9 cellular contexts compared by ENCODE assay signal in genomic region chr3:48468329-48468731, GRCh38. TPM values are rescaled to one million over a fixed set of nuclear protein-coding genes. Genes with fewer than 3 reads are reported as not detected.
DNase-seq lines count a peak whose midpoint lies in the region; ATAC-seq, FAIRE-seq and TF ChIP-seq lines count a peak whose summit lies in the region.
"Had no signal": no experiment of that assay in that cellular context is flagged by ENCODE, and none has a peak within 500 bp of the region (broad histone marks: within the 10 kb centered on the region; RNA-seq: fewer than 3 reads in every experiment).

No MANE protein-coding gene starts in this region.

- H3K9me3 ChIP-seq in colonic mucosa (no peaks in the 10 kb centered on the region), pancreas (no peaks in the 10 kb centered on the region), SJCRH30 (replicated peaks) (no peaks in the 10 kb centered on the region)

- peak overlapping the region; percentile 100 for H3K27ac Mint-ChIP-seq in HFFc6

- FAIRE-seq in pancreas (lab: Jason Lieb, UNC) (no peak), GM19239 (lab: Jason Lieb, UNC) (no peak)

- peaks cover 41% of the 10 kb centered on the region for H3K4me1 ChIP-seq in colonic mucosa
- H3K4me1 ChIP-seq in pancreas = peaks cover 25 to 51% (median 35%) of the 10 kb centered on the region in 3 donors
- peaks cover 20% of the 10 kb centered on the region for H3K4me1 ChIP-seq in SJCRH30

- H3K4me3 Mint-ChIP-seq in HFFc6 = no peak overlapping the region

- H3K36me3 Mint-ChIP-seq in HFFc6 (ENCODE audit: low read depth) = peaks cover 24% of the 10 kb centered on the region

- H3K36me3 ChIP-seq in colonic mucosa (no peaks in the 10 kb centered on the region), pancreas (no peaks in the 10 kb centered on the region), SJCRH30 (no peaks in the 10 kb centered on the region)

- H3K27ac ChIP-seq in C4-2B = peak overlapping the region; percentile 99
- no peak overlapping the region for H3K27ac ChIP-seq in colonic mucosa
- H3K27ac ChIP-seq in pancreas = peak overlapping the region; percentile 18 to 100 (median 74)
- H3K27ac ChIP-seq in SJCRH30 = no peak overlapping the region

- peak overlapping the region in 1 of 2 donors; percentile 88 for H3K9ac ChIP-seq in colonic mucosa (ENCODE audit: low read depth in 2 of 2, low read length in 2 of 2)

- peaks cover 5% of the 10 kb centered on the region for H3K27me3 Mint-ChIP-seq in HFFc6 (ENCODE audit: insufficient read depth)

- H3K9me3 Mint-ChIP-seq in HFFc6 = no peaks in the 10 kb centered on the region

- H3K27me3 ChIP-seq in colonic mucosa (no peaks in the 10 kb centered on the region), pancreas (no peaks in the 10 kb centered on the region), SJCRH30 (no peaks in the 10 kb centered on the region)

- H3K4me3 ChIP-seq in colonic mucosa = no peak overlapping the region
- no peak overlapping the region for H3K4me3 ChIP-seq in pancreas
- no peak overlapping the region for H3K4me3 ChIP-seq in SJCRH30

- no peak for DNase-seq in HFFc6
- peak; percentile 76 for DNase-seq in colonic mucosa
- DNase-seq in pancreas = peak in 4 of 6 donors; percentile 57 to 73 (median 64)
- DNase-seq in SJCRH30 = no peak
- DNase-seq in DMS 273 (lab: John Stamatoyannopoulos, UW; ENCODE audit: unreplicated experiment) = no peak
- no peak for DNase-seq in GM19239 (ENCODE audit: insufficient read length, low spot score)
- DNase-seq: GDM1 had no signal

- no peak for TF ChIP-seq CTCF in C4-2B (conservative IDR thresholded peaks at IDR 0.05)
- TF ChIP-seq CTCF in HFFc6 (IDR thresholded peaks at IDR 0.05) = no peak
- TF ChIP-seq CTCF in colonic mucosa (IDR thresholded peaks at IDR 0.05) = no peak
- TF ChIP-seq CTCF in pancreas (IDR thresholded peaks at IDR 0.05) = no peak

- peaks cover 58% of the 10 kb centered on the region for H3K4me1 Mint-ChIP-seq in HFFc6 (ENCODE audit: low read depth)

- WGBS in pancreas, 2 donors = 31 to 32% methylated on average over 8 of the region's 8 CpGs

- no peak for ATAC-seq in pancreas
- ATAC-seq in GM18873 (IDR thresholded peaks at IDR 0.05; ENCODE audit: low FRiP score, unreplicated experiment) = no peak

- intact Hi-C loops in colonic mucosa (cut with DNase I) = loop anchor here (5.0 to 10.0 kb wide), 2 partner anchors 34 to 166 kb away; partner anchors contain the start of genes SHISA5 and SLC26A6
- intact Hi-C loops in pancreas (cut with DNase I) = loop anchor here in 1 of 3 donors (5.0 kb wide), 1 partner anchor 84 kb away; no protein-coding TSS in a partner anchor

RNA-seq across cellular contexts. Expression of gene ATRIP, which starts 21.8 kb away (rescaled TPM):
- 10 to 100 TPM in 1 of 6 experiments, 1 to 10 TPM in 5; 7.0 to 10.5 (median 8.2) TPM for total RNA-seq in HFFc6 (2021; fragmentation: NEBNext Ultra II Directional; extraction: Animal tissue kit (Norgen Biotek cat#: 25700))
- total RNA-seq in colonic mucosa (1 to 10 TPM; 3.2 to 8.6 TPM), pancreas (1 to 10 TPM; 2.0 to 3.4 (median 2.9) TPM)
- 1 to 10 TPM; 4.3 to 4.8 TPM for polyA plus RNA-seq in pancreas
- total RNA-seq in SJCRH30 (2014; rRNA removed; shearing (Covaris generic)) = 12.4 and 12.8 TPM in 2 replicates

RNA-seq across cellular contexts. Expression of gene TMA7, which starts 28.3 kb away (rescaled TPM):
- total RNA-seq in HFFc6 (2021; fragmentation: NEBNext Ultra II Directional; extraction: Animal tissue kit (Norgen Biotek cat#: 25700)) = 100 to 1,000 TPM; 213 to 341 (median 280) TPM
- total RNA-seq in colonic mucosa = 100 to 1,000 TPM; 185 to 259 TPM
- 10 to 100 TPM; 59.0 to 83.8 (median 68.0) TPM for total RNA-seq in pancreas
- polyA plus RNA-seq in pancreas = 100 to 1,000 TPM; 278 to 320 TPM
- 491 and 498 TPM in 2 replicates for total RNA-seq in SJCRH30 (2014; rRNA removed; shearing (Covaris generic))

RNA-seq across cellular contexts. Expression of gene CCDC51, which starts 28.4 kb away (rescaled TPM):
- 10 to 100 TPM; 10.1 to 15.3 (median 12.5) TPM for total RNA-seq in HFFc6 (2021; fragmentation: NEBNext Ultra II Directional; extraction: Animal tissue kit (Norgen Biotek cat#: 25700))
- total RNA-seq in colonic mucosa = 10 to 100 TPM; 11.8 to 21.5 TPM
- total RNA-seq in pancreas = 1 to 10 TPM; 1.6 to 4.3 (median 3.3) TPM
- polyA plus RNA-seq in pancreas = 1 to 10 TPM; 2.5 to 5.8 TPM
- 11.3 and 12.0 TPM in 2 replicates for total RNA-seq in SJCRH30 (2014; rRNA removed; shearing (Covaris generic))

RNA-seq across cellular contexts. Expression of gene SHISA5, which starts 35.6 kb away (rescaled TPM):
- 100 to 1,000 TPM; 266 to 286 (median 277) TPM for total RNA-seq in HFFc6 (2021; fragmentation: NEBNext Ultra II Directional; extraction: Animal tissue kit (Norgen Biotek cat#: 25700))
- total RNA-seq in colonic mucosa (100 to 1,000 TPM; 115 to 123 TPM), pancreas (10 to 100 TPM; 39.2 to 81.6 (median 45.3) TPM)
- polyA plus RNA-seq in pancreas = 10 to 100 TPM; 29.9 to 49.4 TPM
- total RNA-seq in SJCRH30 (2014; rRNA removed; shearing (Covaris generic)) = 74.9 and 78.1 TPM in 2 replicates

RNA-seq across cellular contexts. Expression of gene PLXNB1, which starts 38.4 kb away (rescaled TPM):
- total RNA-seq in HFFc6 (2021; fragmentation: NEBNext Ultra II Directional; extraction: Animal tissue kit (Norgen Biotek cat#: 25700)) = 10 to 100 TPM; 11.1 to 15.5 (median 12.8) TPM
- 100 to 1,000 TPM in 1 of 2 donors, 10 to 100 TPM in 1; 70.6 to 131 TPM for total RNA-seq in colonic mucosa
- total RNA-seq in pancreas = 100 to 1,000 TPM in 1 of 6 donors, 10 to 100 TPM in 5; 47.8 to 103 (median 65.1) TPM
- polyA plus RNA-seq in pancreas = 100 to 1,000 TPM; 286 to 372 TPM
- total RNA-seq in SJCRH30 (2014; rRNA removed; shearing (Covaris generic)) = 23.4 and 45.0 TPM in 2 replicates

Comparison
In these comparisons a context has a peak if more than half of its experiments do, and no peak if none do; other contexts are left out.
1. H3K27ac ChIP-seq: peak in C4-2B (single experiment) and pancreas (4 of 4); none in colonic mucosa (single experiment) and SJCRH30 (single experiment).
2. DNase-seq: peak in colonic mucosa (single experiment) and pancreas (4 of 6); none in HFFc6 (single experiment), SJCRH30 (0 of 2), DMS 273 (single experiment) and GM19239 (single experiment).